In the genomic region with DNA sequence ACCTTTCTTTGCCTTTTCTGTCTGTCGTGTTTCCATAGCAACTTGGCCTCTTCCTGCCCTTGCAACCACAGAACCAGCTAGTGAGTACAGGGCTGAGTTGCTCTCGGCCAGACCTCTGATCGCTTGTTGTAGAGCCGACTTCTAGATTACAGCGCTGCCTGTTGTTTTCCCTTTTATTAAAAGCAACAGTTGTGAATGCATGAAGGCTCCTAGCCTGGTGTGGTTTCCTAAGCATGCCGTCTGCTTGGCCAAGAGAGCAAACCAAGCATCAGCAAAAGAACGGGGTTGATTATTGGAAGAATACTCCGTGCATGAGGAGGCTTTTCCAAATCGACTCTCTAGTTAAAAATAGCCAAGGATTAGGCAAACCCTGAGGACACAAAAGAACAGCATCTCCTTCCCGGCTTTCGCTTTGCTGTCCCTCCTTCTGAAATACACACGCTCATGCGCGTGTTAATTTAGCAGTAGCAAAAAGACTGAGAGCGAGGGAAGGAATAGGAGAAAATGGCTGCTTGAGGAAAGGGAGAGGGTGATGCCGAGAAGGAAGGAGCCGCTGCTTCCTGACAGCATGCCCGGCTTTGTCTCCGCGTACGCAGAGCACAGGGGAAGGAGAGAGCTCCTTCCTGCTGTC, we compare ENCODE assay signal across 10 cellular contexts.
DNase-seq lines count a peak whose midpoint lies in the region; ATAC-seq, FAIRE-seq and TF ChIP-seq lines count a peak whose summit lies in the region.
"Had no signal": no experiment of that assay in that cellular context is flagged by ENCODE, and none has a peak within 500 bp of the region (broad histone marks: within the 10 kb centered on the region; RNA-seq: fewer than 3 reads in every experiment).

No MANE protein-coding gene starts in this region.

- RAD21 ChIA-PET in GM12878 (lab: Charles Lee; ENCODE audit: unreplicated experiment), result no interaction called here

- no peak overlapping the region for H3K4me2 ChIP-seq in GM12878 (ENCODE audit: control insufficient read depth, insufficient read depth)

- in situ Hi-C loops in GM12878 (cut with MboI), result no loop called here

- H4K20me1 ChIP-seq in GM12878 (ENCODE audit: control insufficient read depth, insufficient read depth), result no peaks in the 10 kb centered on the region

- H3K9ac ChIP-seq in GM12878 (ENCODE audit: control insufficient read depth, insufficient read depth, low read length), result no peak overlapping the region

- BruUV-seq in GM12878 (replicated peaks; lab: Mats Ljungman, UMichigan), result no TSS peak

- CTCF ChIA-PET in GM12878 (lab: Yijun Ruan, JAX), result no interaction called here

- intact Hi-C loops in GM12878 (cut with micrococcal nuclease; ENCODE audit: unreplicated experiment) (no loop called here), left lung (cut with DNase I) (no loop called here)

- WGBS in GM12878 (ENCODE audit: insufficient coverage, insufficient replicate concordance, low lambda C conversion rate, missing lambda C conversion rate), result 23% methylated on average over 21 of the region's 21 CpGs

- no peaks in the 10 kb centered on the region for H3K36me3 ChIP-seq in GM12878 (ENCODE audit: control insufficient read depth in 2 of 2, insufficient read depth in 2 of 2, low read length in 1 of 2)
- H3K36me3 ChIP-seq in left lung, result no peaks in the 10 kb centered on the region

- H3K4me1 ChIP-seq in GM12878 (ENCODE audit: control insufficient read depth, insufficient read depth, low read length) (no peaks in the 10 kb centered on the region), left lung (no peaks in the 10 kb centered on the region)

- no peak for FAIRE-seq in GM12878 (lab: Jason Lieb, UNC)

- no peak for ATAC-seq in GM12878
- ATAC-seq in left lung, result peak; percentile 65
- ATAC-seq in HG02798 (IDR thresholded peaks at IDR 0.05; ENCODE audit: poor library complexity, unreplicated experiment), result no peak
- ATAC-seq in HG02588 (IDR thresholded peaks at IDR 0.05; ENCODE audit: unreplicated experiment), result no peak
- ATAC-seq: Panc1 had no signal

- TF ChIP-seq EP300 in GM12878 (IDR thresholded peaks at IDR 0.05; ENCODE audit: borderline replicate concordance in 1 of 2, control insufficient read depth in 1 of 2, low read depth in 2 of 2, low read length in 2 of 2), result no peak

- TF ChIP-seq CTCF in GM12878 (IDR thresholded peaks at IDR 0.05 in 2 of 3, conservative IDR thresholded peaks at IDR 0.05 in 1 of 3; ENCODE audit: control insufficient read depth in 2 of 3, extremely low read depth in 1 of 3, insufficient read depth in 1 of 3, low read depth in 3 of 3, low read length in 3 of 3) (no peak), left lung (IDR thresholded peaks at IDR 0.05) (no peak)

- H2AFZ ChIP-seq in GM12878 (ENCODE audit: control insufficient read depth, low read depth, low read length), result no peak overlapping the region

- peak; percentile 30 for DNase-seq in activated CD4-positive, alpha-beta T cell treated with anti-CD3 and anti-CD28 coated beads for 48 hours
- no peak for DNase-seq in activated CD4-positive, alpha-beta T cell treated with anti-CD3 and anti-CD28 coated beads, Interleukin-2, amount 50 U/mL, for 1 hour
- no peak for DNase-seq in GM12878 (ENCODE audit: low read depth, low spot score)
- DNase-seq in left lung, result no peak
- DNase-seq in superior temporal gyrus (ENCODE audit: extremely low spot score), result peak; percentile 77
- no peak for DNase-seq in epidermal melanocyte (ENCODE audit: insufficient read length, low spot score)

- TF ChIP-seq RAD21 in GM12878 (IDR thresholded peaks at IDR 0.05; ENCODE audit: insufficient read depth, low read depth, low read length), result no peak

- no peak for TF ChIP-seq POLR2A in GM12878 (IDR thresholded peaks at IDR 0.05; ENCODE audit: low read depth, low read length)

- H3K9me3 ChIP-seq in GM12878 (replicated peaks; ENCODE audit: control insufficient read depth, insufficient read depth, low read length) (no peaks in the 10 kb centered on the region), left lung (no peaks in the 10 kb centered on the region)

- H3K4me3 ChIP-seq in GM12878 (no peak overlapping the region), left lung (peak overlapping the region in 1 of 2 donors; percentile 9)

- SMC1A ChIA-PET in GM12878 (lab: Charles Lee; ENCODE audit: uncharacterized antibody, unreplicated experiment), result no interaction called here

- H3K27me3 ChIP-seq in GM12878 (replicated peaks in 1 of 2; ENCODE audit: control insufficient read depth in 2 of 2, insufficient read depth in 2 of 2, low read length in 1 of 2) (peaks cover 4% of the 10 kb centered on the region in 2 experiments; a peak in 3 of 4 replicates), left lung (peaks cover 0 to 42% of the 10 kb centered on the region in 2 donors)

- H3K27ac ChIP-seq in GM12878 (ENCODE audit: control insufficient read depth, insufficient read depth) (no peak overlapping the region), left lung (peak overlapping the region; percentile 11 to 74)
- H3K27ac ChIP-seq: C4-2B had no signal

- H3K79me2 ChIP-seq in GM12878 (ENCODE audit: control insufficient read depth, insufficient read depth, low read length), result no peaks in the 10 kb centered on the region

- POLR2A ChIA-PET in GM12878 (lab: Charles Lee), result no interaction called here

TF ChIP-seq in GM12878, 131 proteins besides CTCF, POLR2A, EP300 and RAD21:
- TF ChIP-seq, protein P1, sequence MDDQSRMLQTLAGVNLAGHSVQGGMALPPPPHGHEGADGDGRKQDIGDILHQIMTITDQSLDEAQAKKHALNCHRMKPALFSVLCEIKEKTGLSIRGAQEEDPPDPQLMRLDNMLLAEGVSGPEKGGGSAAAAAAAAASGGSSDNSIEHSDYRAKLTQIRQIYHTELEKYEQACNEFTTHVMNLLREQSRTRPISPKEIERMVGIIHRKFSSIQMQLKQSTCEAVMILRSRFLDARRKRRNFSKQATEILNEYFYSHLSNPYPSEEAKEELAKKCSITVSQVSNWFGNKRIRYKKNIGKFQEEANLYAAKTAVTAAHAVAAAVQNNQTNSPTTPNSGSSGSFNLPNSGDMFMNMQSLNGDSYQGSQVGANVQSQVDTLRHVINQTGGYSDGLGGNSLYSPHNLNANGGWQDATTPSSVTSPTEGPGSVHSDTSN (IDR thresholded peaks at IDR 0.05; ENCODE audit: insufficient replicate concordance, low read depth, low read length), result no peak
- TF ChIP-seq BMI1 (IDR thresholded peaks at IDR 0.05; ENCODE audit: borderline replicate concordance), result 0 out of 2 replicates have a peak, but pooled peaks have one; percentile 25

Comparison
In these comparisons a context has a peak if more than half of its experiments do, and no peak if none do; other contexts are left out.
1. DNase-seq: peak in activated CD4-positive, alpha-beta T cell treated with anti-CD3 and anti-CD28 coated beads for 48 hours (single experiment) and superior temporal gyrus (single experiment); none in activated CD4-positive, alpha-beta T cell treated with anti-CD3 and anti-CD28 coated beads, Interleukin-2, amount 50 U/mL, for 1 hour (single experiment), GM12878 (single experiment), left lung (0 of 2) and epidermal melanocyte (single experiment).